ENCODE assay signal across 8 cellular contexts in genomic region chr11:130915556-130916237, GRCh38. TPM values are rescaled to one million over a fixed set of nuclear protein-coding genes. Genes with fewer than 3 reads are reported as not detected.
DNase-seq lines count a peak whose midpoint lies in the region; ATAC-seq lines count a peak whose summit lies in the region.

No MANE protein-coding gene starts in this region.

- H3K27me3 Mint-ChIP-seq in naive thymus-derived CD8-positive, alpha-beta T cell = peaks cover 0 to 8% (median 1%) of the 10 kb centered on the region in 5 donors

- peak; percentile 2 for DNase-seq in activated T-cell treated with anti-CD3 and anti-CD28 coated beads for 24 hours (ENCODE audit: low read depth)
- DNase-seq in activated T-cell treated with anti-CD3 and anti-CD28 coated beads, Interleukin-2, amount 50 U/mL, for 1 hour = no peak
- DNase-seq in naive thymus-derived CD8-positive, alpha-beta T cell = peak in 1 of 10 donors; percentile 20
- DNase-seq in effector CD4-positive, alpha-beta T cell = no peak
- no peak for DNase-seq in NCI-H774 (lab: John Stamatoyannopoulos, UW)

- POLR2A ChIA-PET in naive thymus-derived CD8-positive, alpha-beta T cell (lab: Charles Lee) = interaction anchor here (1.2 to 1.3 kb wide), 2 partner anchors 8 to 11 kb away, joined by 3 to 5 read pairs; no protein-coding TSS in a partner anchor

- ATAC-seq in naive thymus-derived CD8-positive, alpha-beta T cell = peak; percentile 47 to 50
- ATAC-seq in GM18858 (IDR thresholded peaks at IDR 0.05; ENCODE audit: unreplicated experiment) = no peak

- H3K27ac ChIP-seq in KOPT-K1 (ENCODE audit: low read depth, low read length, poor library complexity, severe bottlenecking) = peak overlapping the region; percentile 71
- peak overlapping the region; percentile 43 for H3K27ac ChIP-seq in cingulate gyrus (ENCODE audit: low read depth, low read length)

- no peaks in the 10 kb centered on the region for H3K9me3 ChIP-seq in KOPT-K1 (ENCODE audit: insufficient read depth, low read length, poor library complexity, severe bottlenecking)

- H3K4me1 Mint-ChIP-seq in naive thymus-derived CD8-positive, alpha-beta T cell = peaks cover 0 to 33% (median 22%) of the 10 kb centered on the region in 4 donors

- peak overlapping the region in 9 of 10 donors; percentile 16 to 97 (median 88) for H3K27ac Mint-ChIP-seq in naive thymus-derived CD8-positive, alpha-beta T cell

- H3K36me3 Mint-ChIP-seq in naive thymus-derived CD8-positive, alpha-beta T cell = peaks cover 22 to 45% (median 22%) of the 10 kb centered on the region in 3 donors

- peak overlapping the region; percentile 75 to 90 (median 87) for H3K4me3 Mint-ChIP-seq in naive thymus-derived CD8-positive, alpha-beta T cell

- peaks cover 7 to 50% (median 22%) of the 10 kb centered on the region in 9 donors for H3K9me3 Mint-ChIP-seq in naive thymus-derived CD8-positive, alpha-beta T cell

- H3K36me3 ChIP-seq in KOPT-K1 (ENCODE audit: insufficient read depth, low read length) = peaks cover 42% of the 10 kb centered on the region

RNA-seq across cellular contexts. Expression of gene SNX19, which starts 0.6 kb away (rescaled TPM):
- 10 to 100 TPM; 66.3 to 66.7 TPM for total RNA-seq in naive thymus-derived CD8-positive, alpha-beta T cell
- 10 to 100 TPM; 12.9 to 34.1 (median 21.6) TPM for polyA plus RNA-seq in naive thymus-derived CD8-positive, alpha-beta T cell
